Comparison of ENCODE assay signal across 29 cellular contexts in the genomic region with DNA sequence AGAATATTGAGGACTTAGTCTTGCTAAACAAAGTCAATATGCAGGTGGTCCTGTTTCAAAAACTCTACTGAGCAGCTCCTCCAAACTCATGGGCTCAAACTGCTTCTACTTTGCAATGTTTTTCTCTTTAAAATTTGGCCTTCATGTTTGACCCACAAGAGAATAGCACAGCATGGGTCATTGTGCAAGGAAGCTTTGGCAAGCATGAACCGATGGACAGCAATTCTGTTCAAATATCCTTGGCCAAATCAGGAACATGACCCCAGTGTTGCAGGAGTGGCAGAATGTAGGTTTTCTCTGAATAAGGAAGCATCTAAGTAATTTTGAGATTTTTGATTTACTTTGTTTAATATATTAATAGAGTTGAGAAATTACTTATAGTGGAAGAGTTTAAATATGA.
"Had no signal": no experiment of that assay in that cellular context is flagged by ENCODE, and none has a peak within 500 bp of the region (broad histone marks: within the 10 kb centered on the region; RNA-seq: fewer than 3 reads in every experiment).

No MANE protein-coding gene starts in this region.

- H3K27me3 Mint-ChIP-seq: progenitor cell of endocrine pancreas; stimulated activated naive B cell treated with anti-CD40 and anti-IgM and Interleukin-4, amounts not matched to agents 10 μg/mL and 1 μg/mL and 100 μg/mL, for 72 hours; stimulated activated naive CD8-positive, alpha-beta T cell treated with anti-CD3 and anti-CD28 coated beads, Interleukin-15, Interleukin-2, amounts not matched to agents 100 ng/mL and 50 ng/mL, for 24 hours had no signal

- H3K4me2 ChIP-seq: neural progenitor cell, smooth muscle cell had no signal

- ATAC-seq: natural killer cell; psoas muscle; right cardiac atrium; sciatic nerve; stimulated activated effector memory CD8-positive, alpha-beta T cell treated with anti-CD3 and anti-CD28 coated beads, Interleukin-12 subunit alpha, Interleukin-12 subunit beta, amount 100 ng/mL, for 72 hours; stimulated activated naive B cell treated with anti-CD40 and anti-IgM and Interleukin-4, amounts not matched to agents 10 μg/mL and 1 μg/mL and 100 μg/mL, for 72 hours had no signal

- H3K79me2 ChIP-seq: parathyroid adenoma had no signal

- H3K4me3 Mint-ChIP-seq: natural killer cell; nephron; neural progenitor cell; stimulated activated effector memory CD8-positive, alpha-beta T cell treated with anti-CD3 and anti-CD28 coated beads, Interleukin-12 subunit alpha, Interleukin-12 subunit beta, amount 100 ng/mL, for 72 hours; stimulated activated naive B cell treated with anti-CD40 and anti-IgM and Interleukin-4, amounts not matched to agents 10 μg/mL and 1 μg/mL and 100 μg/mL, for 72 hours; stimulated activated naive CD8-positive, alpha-beta T cell treated with anti-CD3 and anti-CD28 coated beads, Interleukin-15, Interleukin-2, amounts not matched to agents 100 ng/mL and 50 ng/mL, for 24 hours had no signal

- H3K9ac ChIP-seq: neural progenitor cell, parathyroid adenoma had no signal

- DNase-seq: natural killer cell; occipital lobe; ovary; posterior cingulate gyrus; psoas muscle; right cardiac atrium; spleen; stimulated activated CD4-positive, alpha-beta T cell treated with anti-CD3 and anti-CD28 coated beads, Interleukin-15, amount 100 ng/mL, for 24 hours; stimulated activated CD4-positive, alpha-beta T cell treated with anti-CD3 and anti-CD28 coated beads, Interleukin-2, amount 100 ng/mL, for 24 hours; stimulated activated CD4-positive, alpha-beta T cell treated with anti-CD3 and anti-CD28 coated beads, Interleukin-2, amount 100 ng/mL, for 48 hours; stimulated activated CD4-positive, alpha-beta T cell treated with anti-CD3 and anti-CD28 coated beads, Interleukin-4, amount 100 ng/mL, for 24 hours; stimulated activated naive B cell treated with anti-CD40 and anti-IgM and Interleukin-4, amounts not matched to agents 10 μg/mL and 1 μg/mL and 100 μg/mL, for 72 hours; stimulated activated naive CD4-positive, alpha-beta T cell treated with Interleukin-2 at 50 U/mL for 16 hours; stomach; thyroid gland; trophoblast cell; upper lobe of left lung had no signal

- H3K27ac ChIP-seq: neural progenitor cell, ovary, parathyroid adenoma, psoas muscle, skin epidermis, spleen, stomach, thoracic aorta, thyroid gland, tibial nerve, upper lobe of left lung, vagina had no signal

- H3K36me3 Mint-ChIP-seq: natural killer cell; neural progenitor cell; stimulated activated effector memory CD8-positive, alpha-beta T cell treated with anti-CD3 and anti-CD28 coated beads, Interleukin-12 subunit alpha, Interleukin-12 subunit beta, amount 100 ng/mL, for 72 hours; stimulated activated naive B cell treated with anti-CD40 and anti-IgM and Interleukin-4, amounts not matched to agents 10 μg/mL and 1 μg/mL and 100 μg/mL, for 72 hours had no signal

- H3K4me1 ChIP-seq: neural progenitor cell, parathyroid adenoma, psoas muscle, spleen, stomach, thyroid gland, tibial nerve, upper lobe of left lung, vagina had no signal

- H2AFZ ChIP-seq: neural progenitor cell, parathyroid adenoma had no signal

- H3K36me3 ChIP-seq: neural progenitor cell, ovary, spleen, stomach, thoracic aorta, thyroid gland, tibial nerve, upper lobe of left lung, vagina had no signal

- H3K9me3 ChIP-seq: ovary, psoas muscle, stomach, thoracic aorta, thyroid gland, tibial nerve, upper lobe of left lung, vagina had no signal

- H3K27ac Mint-ChIP-seq: natural killer cell; nephron; neural progenitor cell; progenitor cell of endocrine pancreas; stimulated activated effector memory CD8-positive, alpha-beta T cell treated with anti-CD3 and anti-CD28 coated beads, Interleukin-12 subunit alpha, Interleukin-12 subunit beta, amount 100 ng/mL, for 72 hours; stimulated activated naive B cell treated with anti-CD40 and anti-IgM and Interleukin-4, amounts not matched to agents 10 μg/mL and 1 μg/mL and 100 μg/mL, for 72 hours; stimulated activated naive CD8-positive, alpha-beta T cell treated with anti-CD3 and anti-CD28 coated beads, Interleukin-15, Interleukin-2, amounts not matched to agents 100 ng/mL and 50 ng/mL, for 24 hours had no signal

- H3K27me3 ChIP-seq: neural progenitor cell, ovary, spleen, stomach, thyroid gland, tibial nerve, upper lobe of left lung, vagina had no signal

- H3K4me1 Mint-ChIP-seq: natural killer cell; nephron; stimulated activated effector memory CD8-positive, alpha-beta T cell treated with anti-CD3 and anti-CD28 coated beads, Interleukin-12 subunit alpha, Interleukin-12 subunit beta, amount 100 ng/mL, for 72 hours; stimulated activated naive B cell treated with anti-CD40 and anti-IgM and Interleukin-4, amounts not matched to agents 10 μg/mL and 1 μg/mL and 100 μg/mL, for 72 hours had no signal

- H3K4me3 ChIP-seq: neural progenitor cell, ovary, psoas muscle, skin epidermis, smooth muscle cell, spleen, stomach, thoracic aorta, thyroid gland, tibial nerve, upper lobe of left lung, vagina had no signal

- H3K9me3 Mint-ChIP-seq: nephron; stimulated activated naive CD8-positive, alpha-beta T cell treated with anti-CD3 and anti-CD28 coated beads, Interleukin-15, Interleukin-2, amounts not matched to agents 100 ng/mL and 50 ng/mL, for 24 hours had no signal
